1 cellular context compared by ENCODE assay signal in the genomic region with DNA sequence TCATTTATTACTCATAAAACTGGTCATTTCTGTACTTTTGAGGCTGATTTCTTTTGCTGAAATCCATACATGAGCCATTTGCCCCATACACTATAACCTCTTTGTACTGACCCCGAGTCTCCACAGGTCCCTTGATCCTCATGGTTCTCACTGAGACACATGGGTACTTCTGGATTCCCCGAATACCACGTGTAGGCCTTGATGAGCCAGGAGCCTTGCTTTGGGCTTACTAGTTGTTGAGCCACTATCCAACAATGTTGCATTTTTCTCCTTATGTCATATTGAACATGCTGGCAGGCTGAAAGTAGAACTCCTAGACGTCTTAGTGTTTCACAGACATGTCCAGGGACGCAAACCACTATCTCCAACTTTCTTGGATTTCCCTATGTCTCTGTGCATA.
TF ChIP-seq lines count a peak whose summit lies in the region.

No MANE protein-coding gene starts in this region.

TF ChIP-seq in K562, 482 proteins besides CTCF, POLR2A, EP300 and RAD21:
- TF ChIP-seq ARHGAP35 (IDR thresholded peaks at IDR 0.05; ENCODE audit: partially characterized antibody) = no peak
